Comparison of ENCODE assay signal across 23 cellular contexts in genomic region chrX:4936315-4936714, GRCh38.
DNase-seq lines count a peak whose midpoint lies in the region; ATAC-seq and TF ChIP-seq lines count a peak whose summit lies in the region.
"Had no signal": no experiment of that assay in that cellular context is flagged by ENCODE, and none has a peak within 500 bp of the region (broad histone marks: within the 10 kb centered on the region; RNA-seq: fewer than 3 reads in every experiment).

No MANE protein-coding gene starts in this region.

- H3K4me3 Mint-ChIP-seq in stimulated activated naive B cell treated with anti-CD40 and anti-IgM and Interleukin-4, amounts not matched to agents 10 μg/mL and 1 μg/mL and 100 μg/mL, for 72 hours, result peak overlapping the region; percentile 22 to 62
- no peak overlapping the region for H3K4me3 Mint-ChIP-seq in chondrocyte (ENCODE audit: unreplicated experiment)
- H3K4me3 Mint-ChIP-seq: activated CD8-positive, alpha-beta T cell treated with anti-CD3 and anti-CD28 coated beads for 36 hours; central memory CD8-positive, alpha-beta T cell; effector memory CD8-positive, alpha-beta T cell; GM23338 had no signal

- H3K4me1 Mint-ChIP-seq in stimulated activated naive B cell treated with anti-CD40 and anti-IgM and Interleukin-4, amounts not matched to agents 10 μg/mL and 1 μg/mL and 100 μg/mL, for 72 hours, result peaks cover 14 to 15% of the 10 kb centered on the region in 2 donors
- H3K4me1 Mint-ChIP-seq in chondrocyte (ENCODE audit: low read depth), result peaks cover 3% of the 10 kb centered on the region
- H3K4me1 Mint-ChIP-seq: central memory CD8-positive, alpha-beta T cell; GM23338 had no signal

- peaks cover 11% of the 10 kb centered on the region for H3K4me1 ChIP-seq in RWPE2 (ENCODE audit: insufficient read depth, poor library complexity, severe bottlenecking)
- H3K4me1 ChIP-seq: uterus had no signal

- H3K27me3 Mint-ChIP-seq in stimulated activated naive B cell treated with anti-CD40 and anti-IgM and Interleukin-4, amounts not matched to agents 10 μg/mL and 1 μg/mL and 100 μg/mL, for 72 hours, result no peaks in the 10 kb centered on the region
- H3K27me3 Mint-ChIP-seq in chondrocyte (ENCODE audit: low read depth), result no peaks in the 10 kb centered on the region
- H3K27me3 Mint-ChIP-seq: activated CD8-positive, alpha-beta T cell treated with anti-CD3 and anti-CD28 coated beads for 36 hours; central memory CD8-positive, alpha-beta T cell; effector memory CD8-positive, alpha-beta T cell had no signal

- TF ChIP-seq CTCF in RWPE2 (IDR thresholded peaks at IDR 0.05; ENCODE audit: poor library complexity, severe bottlenecking) (no peak), chondrocyte (IDR thresholded peaks at IDR 0.05) (no peak)

- peak overlapping the region; percentile 26 for H3K27ac ChIP-seq in RWPE2 (ENCODE audit: poor library complexity, severe bottlenecking)
- H3K27ac ChIP-seq: C4-2B, uterus, WERI-Rb-1 had no signal

- intact Hi-C loops in Right ventricle myocardium inferior (cut with DNase I) (no loop called here), Right ventricle myocardium superior (cut with DNase I) (no loop called here)

- H3K27ac Mint-ChIP-seq in stimulated activated naive B cell treated with anti-CD40 and anti-IgM and Interleukin-4, amounts not matched to agents 10 μg/mL and 1 μg/mL and 100 μg/mL, for 72 hours, result peak overlapping the region; percentile 79
- H3K27ac Mint-ChIP-seq in chondrocyte (ENCODE audit: unreplicated experiment), result no peak overlapping the region
- H3K27ac Mint-ChIP-seq: activated CD8-positive, alpha-beta T cell treated with anti-CD3 and anti-CD28 coated beads for 36 hours; effector memory CD8-positive, alpha-beta T cell; GM23338 had no signal

- no peaks in the 10 kb centered on the region for H3K27me3 ChIP-seq in RWPE2 (ENCODE audit: insufficient read depth, poor library complexity, severe bottlenecking)
- H3K27me3 ChIP-seq: uterus had no signal

- H3K36me3 ChIP-seq in RWPE2 (ENCODE audit: low read depth), result no peaks in the 10 kb centered on the region
- H3K36me3 ChIP-seq: uterus, WERI-Rb-1 had no signal

- DNase-seq in Right ventricle myocardium inferior (ENCODE audit: missing footprints), result no peak
- no peak for DNase-seq in Right ventricle myocardium superior
- no peak for DNase-seq in RWPE2 (ENCODE audit: low spot score)
- no peak for DNase-seq in stimulated activated naive B cell treated with anti-CD40 and anti-IgM and Interleukin-4, amounts not matched to agents 10 μg/mL and 1 μg/mL and 100 μg/mL, for 72 hours
- DNase-seq in left lobe of liver (ENCODE audit: low spot score), result no peak
- no peak for DNase-seq in chondrocyte (ENCODE audit: low spot score)
- DNase-seq: activated CD8-positive, alpha-beta T cell treated with anti-CD3 and anti-CD28 coated beads for 36 hours; activated naive CD4-positive, alpha-beta T cell treated with Interleukin-2 at 50 U/mL for 16 hours; activated T-cell treated with anti-CD3 and anti-CD28 coated beads, Interleukin-2, amount 50 U/mL, for 1 hour; effector memory CD8-positive, alpha-beta T cell; NCI-H1092; NCI-H524 treated with DMSO at 0.1 percent for 48 hours; SHP77; stimulated activated CD8-positive, alpha-beta memory T cell treated with anti-CD3 and anti-CD28 coated beads, Interleukin-4, amount 100 ng/mL, for 48 hours; T-helper 1 cell; uterus; WERI-Rb-1 had no signal

- no peaks in the 10 kb centered on the region for H3K9me3 Mint-ChIP-seq in stimulated activated naive B cell treated with anti-CD40 and anti-IgM and Interleukin-4, amounts not matched to agents 10 μg/mL and 1 μg/mL and 100 μg/mL, for 72 hours
- peaks cover 10% of the 10 kb centered on the region for H3K9me3 Mint-ChIP-seq in chondrocyte (ENCODE audit: low read depth)
- H3K9me3 Mint-ChIP-seq: activated CD8-positive, alpha-beta T cell treated with anti-CD3 and anti-CD28 coated beads for 36 hours; GM23338 had no signal

- no peaks in the 10 kb centered on the region for H3K36me3 Mint-ChIP-seq in stimulated activated naive B cell treated with anti-CD40 and anti-IgM and Interleukin-4, amounts not matched to agents 10 μg/mL and 1 μg/mL and 100 μg/mL, for 72 hours
- no peaks in the 10 kb centered on the region for H3K36me3 Mint-ChIP-seq in chondrocyte (ENCODE audit: low read depth)

- H3K9me3 ChIP-seq in RWPE2 (ENCODE audit: severe bottlenecking), result no peaks in the 10 kb centered on the region
- H3K9me3 ChIP-seq: uterus had no signal

- ATAC-seq in Right ventricle myocardium inferior, result peak; percentile 5
- no peak for ATAC-seq in Right ventricle myocardium superior (ENCODE audit: poor library complexity)
- ATAC-seq in HG02973 (IDR thresholded peaks at IDR 0.05; ENCODE audit: unreplicated experiment), result peak; percentile 16
- no peak for ATAC-seq in RWPE2 (ENCODE audit: low read depth)
- peak; percentile 55 to 63 for ATAC-seq in stimulated activated naive B cell treated with anti-CD40 and anti-IgM and Interleukin-4, amounts not matched to agents 10 μg/mL and 1 μg/mL and 100 μg/mL, for 72 hours (replicated peaks)
- no peak for ATAC-seq in left lobe of liver
- ATAC-seq in GM21737 (IDR thresholded peaks at IDR 0.05; ENCODE audit: unreplicated experiment), result no peak
- ATAC-seq: activated CD8-positive, alpha-beta T cell treated with anti-CD3 and anti-CD28 coated beads for 36 hours; GM23338; left colon had no signal

- H3K4me3 ChIP-seq in RWPE2 (ENCODE audit: severe bottlenecking), result no peak overlapping the region
- H3K4me3 ChIP-seq: GM23338, uterus had no signal

Comparison
In these comparisons a context has a peak if more than half of its experiments do, and no peak if none do; other contexts are left out.
1. ATAC-seq: peak in Right ventricle myocardium inferior (single experiment), HG02973 (single experiment) and stimulated activated naive B cell treated with anti-CD40 and anti-IgM and Interleukin-4, amounts not matched to agents 10 μg/mL and 1 μg/mL and 100 μg/mL, for 72 hours (2 of 2); none in Right ventricle myocardium superior (single experiment), RWPE2 (single experiment), left lobe of liver (single experiment) and GM21737 (single experiment).